In the genomic region with DNA sequence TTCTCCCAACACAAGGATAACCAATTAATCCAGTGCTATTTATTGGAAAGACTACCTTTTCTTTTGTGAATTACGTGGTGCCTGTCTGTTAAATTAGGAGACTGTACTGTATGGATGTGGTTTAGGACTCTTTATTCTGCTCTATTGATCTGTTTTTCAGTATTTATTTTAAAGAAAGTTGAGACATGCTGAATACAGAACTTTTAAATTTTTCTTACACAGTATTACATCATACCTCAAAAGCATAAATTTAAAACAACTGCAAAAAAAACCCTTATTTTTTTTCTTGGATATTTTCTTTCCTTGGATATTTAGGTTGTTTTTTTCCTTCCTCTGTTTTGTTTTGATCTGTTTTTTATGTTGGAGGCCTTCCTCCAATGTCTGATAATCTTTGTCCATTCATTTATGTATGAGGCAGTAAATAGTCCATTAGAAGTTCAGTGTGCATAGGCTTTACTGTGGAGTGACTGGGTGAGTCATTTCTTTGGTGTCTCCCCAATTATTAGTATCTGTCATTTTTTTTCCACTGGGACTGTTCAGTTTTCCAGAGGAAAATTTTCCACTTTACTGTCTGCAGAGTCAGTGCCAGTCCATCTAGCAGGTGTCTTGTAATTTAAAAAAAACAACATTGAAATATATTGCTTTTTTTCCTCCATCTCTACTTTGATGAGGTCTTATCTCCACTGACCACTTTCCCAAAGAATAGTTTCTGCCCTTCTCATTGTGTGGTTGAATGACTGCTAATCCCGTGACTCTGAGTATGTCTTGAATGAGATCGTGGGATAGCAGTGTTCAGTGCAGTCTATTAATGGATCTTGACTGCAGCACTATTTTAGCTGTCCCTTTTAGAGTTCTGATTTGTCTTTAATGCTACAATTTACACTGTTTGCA, we compare ENCODE assay signal across 1 cellular context.
TF ChIP-seq lines count a peak whose summit lies in the region.

No MANE protein-coding gene starts in this region.

TF ChIP-seq in K562, 482 proteins besides CTCF, POLR2A, EP300 and RAD21 (continues in another document):
- TF ChIP-seq ZC3H4 (CRISPR knock-in tag; IDR thresholded peaks at IDR 0.05; ENCODE audit: borderline replicate concordance) (no peak), ZNF586 (CRISPR knock-in tag; conservative IDR thresholded peaks at IDR 0.05) (no peak), ZSCAN32 (CRISPR knock-in tag; IDR thresholded peaks at IDR 0.05) (peak; percentile 75; the same call in 1 of the 2 replicates), SNRNP70 (optimal IDR thresholded peaks at IDR 0.05; ENCODE audit: low read depth, low read length) (no peak), CBX3 (IDR thresholded peaks at IDR 0.05; ENCODE audit: borderline replicate concordance in 1 of 2, low read length in 2 of 2) (no peak), RFX5 (IDR thresholded peaks at IDR 0.05; ENCODE audit: low read depth, low read length) (no peak), HMGN3 (IDR thresholded peaks at IDR 0.05; ENCODE audit: borderline replicate concordance, extremely low read depth, insufficient read length, low read depth, low read length) (no peak), MBD2 (IDR thresholded peaks at IDR 0.05; ENCODE audit: borderline replicate concordance, low read depth) (no peak), TAL1 (IDR thresholded peaks at IDR 0.05) (peak; percentile 51), ILF3 (IDR thresholded peaks at IDR 0.05; ENCODE audit: borderline replicate concordance) (no peak), ZNF232 (CRISPR knock-in tag; IDR thresholded peaks at IDR 0.05) (no peak), POLR3A (IDR thresholded peaks at IDR 0.05; ENCODE audit: borderline replicate concordance, extremely low read depth, insufficient read depth, insufficient read length) (no peak), CHD1 (IDR thresholded peaks at IDR 0.05; ENCODE audit: low read length) (no peak), CXXC5 (CRISPR knock-in tag; IDR thresholded peaks at IDR 0.05) (peak; percentile 26), CHCHD3 (CRISPR knock-in tag; IDR thresholded peaks at IDR 0.05) (no peak), ESRRA (IDR thresholded peaks at IDR 0.05; ENCODE audit: borderline replicate concordance, low read depth) (peak; percentile 72; the same call in 1 of the 2 replicates), XRCC3 (IDR thresholded peaks at IDR 0.05) (no peak), ZNF253 (CRISPR knock-in tag; conservative IDR thresholded peaks at IDR 0.05) (no peak), SREBF2 (CRISPR knock-in tag; IDR thresholded peaks at IDR 0.05) (no peak), TEAD4 (IDR thresholded peaks at IDR 0.05; ENCODE audit: low read length) (peak; percentile 71), TEAD4 (CRISPR knock-in tag; IDR thresholded peaks at IDR 0.05; ENCODE audit: borderline replicate concordance) (no peak), MIER1 (IDR thresholded peaks at IDR 0.05; ENCODE audit: low read depth) (no peak), CREB1 (IDR thresholded peaks at IDR 0.05) (no peak), CREB1 (CRISPR knock-in tag; IDR thresholded peaks at IDR 0.05) (0 out of 2 replicates have a peak, but pooled peaks have one; percentile 30)
- TF ChIP-seq, protein P1, sequence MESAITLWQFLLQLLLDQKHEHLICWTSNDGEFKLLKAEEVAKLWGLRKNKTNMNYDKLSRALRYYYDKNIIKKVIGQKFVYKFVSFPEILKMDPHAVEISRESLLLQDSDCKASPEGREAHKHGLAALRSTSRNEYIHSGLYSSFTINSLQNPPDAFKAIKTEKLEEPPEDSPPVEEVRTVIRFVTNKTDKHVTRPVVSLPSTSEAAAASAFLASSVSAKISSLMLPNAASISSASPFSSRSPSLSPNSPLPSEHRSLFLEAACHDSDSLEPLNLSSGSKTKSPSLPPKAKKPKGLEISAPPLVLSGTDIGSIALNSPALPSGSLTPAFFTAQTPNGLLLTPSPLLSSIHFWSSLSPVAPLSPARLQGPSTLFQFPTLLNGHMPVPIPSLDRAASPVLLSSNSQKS (CRISPR knock-in tag; IDR thresholded peaks at IDR 0.05), result no peak
- TF ChIP-seq, protein P2, sequence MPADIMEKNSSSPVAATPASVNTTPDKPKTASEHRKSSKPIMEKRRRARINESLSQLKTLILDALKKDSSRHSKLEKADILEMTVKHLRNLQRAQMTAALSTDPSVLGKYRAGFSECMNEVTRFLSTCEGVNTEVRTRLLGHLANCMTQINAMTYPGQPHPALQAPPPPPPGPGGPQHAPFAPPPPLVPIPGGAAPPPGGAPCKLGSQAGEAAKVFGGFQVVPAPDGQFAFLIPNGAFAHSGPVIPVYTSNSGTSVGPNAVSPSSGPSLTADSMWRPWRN (IDR thresholded peaks at IDR 0.05; ENCODE audit: low read depth), result peak; percentile 72
- TF ChIP-seq, protein P3, sequence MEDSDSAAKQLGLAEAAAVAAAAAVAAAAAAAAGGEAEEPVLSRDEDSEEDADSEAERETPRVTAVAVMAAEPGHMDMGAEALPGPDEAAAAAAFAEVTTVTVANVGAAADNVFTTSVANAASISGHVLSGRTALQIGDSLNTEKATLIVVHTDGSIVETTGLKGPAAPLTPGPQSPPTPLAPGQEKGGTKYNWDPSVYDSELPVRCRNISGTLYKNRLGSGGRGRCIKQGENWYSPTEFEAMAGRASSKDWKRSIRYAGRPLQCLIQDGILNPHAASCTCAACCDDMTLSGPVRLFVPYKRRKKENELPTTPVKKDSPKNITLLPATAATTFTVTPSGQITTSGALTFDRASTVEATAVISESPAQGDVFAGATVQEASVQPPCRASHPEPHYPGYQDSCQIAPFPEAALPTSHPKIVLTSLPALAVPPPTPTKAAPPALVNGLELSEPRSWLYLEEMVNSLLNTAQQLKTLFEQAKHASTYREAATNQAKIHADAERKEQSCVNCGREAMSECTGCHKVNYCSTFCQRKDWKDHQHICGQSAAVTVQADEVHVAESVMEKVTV (CRISPR knock-in tag; IDR thresholded peaks at IDR 0.05), result no peak
- TF ChIP-seq, protein P4, sequence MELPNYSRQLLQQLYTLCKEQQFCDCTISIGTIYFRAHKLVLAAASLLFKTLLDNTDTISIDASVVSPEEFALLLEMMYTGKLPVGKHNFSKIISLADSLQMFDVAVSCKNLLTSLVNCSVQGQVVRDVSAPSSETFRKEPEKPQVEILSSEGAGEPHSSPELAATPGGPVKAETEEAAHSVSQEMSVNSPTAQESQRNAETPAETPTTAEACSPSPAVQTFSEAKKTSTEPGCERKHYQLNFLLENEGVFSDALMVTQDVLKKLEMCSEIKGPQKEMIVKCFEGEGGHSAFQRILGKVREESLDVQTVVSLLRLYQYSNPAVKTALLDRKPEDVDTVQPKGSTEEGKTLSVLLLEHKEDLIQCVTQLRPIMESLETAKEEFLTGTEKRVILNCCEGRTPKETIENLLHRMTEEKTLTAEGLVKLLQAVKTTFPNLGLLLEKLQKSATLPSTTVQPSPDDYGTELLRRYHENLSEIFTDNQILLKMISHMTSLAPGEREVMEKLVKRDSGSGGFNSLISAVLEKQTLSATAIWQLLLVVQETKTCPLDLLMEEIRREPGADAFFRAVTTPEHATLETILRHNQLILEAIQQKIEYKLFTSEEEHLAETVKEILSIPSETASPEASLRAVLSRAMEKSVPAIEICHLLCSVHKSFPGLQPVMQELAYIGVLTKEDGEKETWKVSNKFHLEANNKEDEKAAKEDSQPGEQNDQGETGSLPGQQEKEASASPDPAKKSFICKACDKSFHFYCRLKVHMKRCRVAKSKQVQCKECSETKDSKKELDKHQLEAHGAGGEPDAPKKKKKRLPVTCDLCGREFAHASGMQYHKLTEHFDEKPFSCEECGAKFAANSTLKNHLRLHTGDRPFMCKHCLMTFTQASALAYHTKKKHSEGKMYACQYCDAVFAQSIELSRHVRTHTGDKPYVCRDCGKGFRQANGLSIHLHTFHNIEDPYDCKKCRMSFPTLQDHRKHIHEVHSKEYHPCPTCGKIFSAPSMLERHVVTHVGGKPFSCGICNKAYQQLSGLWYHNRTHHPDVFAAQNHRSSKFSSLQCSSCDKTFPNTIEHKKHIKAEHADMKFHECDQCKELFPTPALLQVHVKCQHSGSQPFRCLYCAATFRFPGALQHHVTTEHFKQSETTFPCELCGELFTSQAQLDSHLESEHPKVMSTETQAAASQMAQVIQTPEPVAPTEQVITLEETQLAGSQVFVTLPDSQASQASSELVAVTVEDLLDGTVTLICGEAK (IDR thresholded peaks at IDR 0.05), result no peak
- TF ChIP-seq, protein P4 (CRISPR knock-in tag; IDR thresholded peaks at IDR 0.05), result no peak
- TF ChIP-seq, protein P5, sequence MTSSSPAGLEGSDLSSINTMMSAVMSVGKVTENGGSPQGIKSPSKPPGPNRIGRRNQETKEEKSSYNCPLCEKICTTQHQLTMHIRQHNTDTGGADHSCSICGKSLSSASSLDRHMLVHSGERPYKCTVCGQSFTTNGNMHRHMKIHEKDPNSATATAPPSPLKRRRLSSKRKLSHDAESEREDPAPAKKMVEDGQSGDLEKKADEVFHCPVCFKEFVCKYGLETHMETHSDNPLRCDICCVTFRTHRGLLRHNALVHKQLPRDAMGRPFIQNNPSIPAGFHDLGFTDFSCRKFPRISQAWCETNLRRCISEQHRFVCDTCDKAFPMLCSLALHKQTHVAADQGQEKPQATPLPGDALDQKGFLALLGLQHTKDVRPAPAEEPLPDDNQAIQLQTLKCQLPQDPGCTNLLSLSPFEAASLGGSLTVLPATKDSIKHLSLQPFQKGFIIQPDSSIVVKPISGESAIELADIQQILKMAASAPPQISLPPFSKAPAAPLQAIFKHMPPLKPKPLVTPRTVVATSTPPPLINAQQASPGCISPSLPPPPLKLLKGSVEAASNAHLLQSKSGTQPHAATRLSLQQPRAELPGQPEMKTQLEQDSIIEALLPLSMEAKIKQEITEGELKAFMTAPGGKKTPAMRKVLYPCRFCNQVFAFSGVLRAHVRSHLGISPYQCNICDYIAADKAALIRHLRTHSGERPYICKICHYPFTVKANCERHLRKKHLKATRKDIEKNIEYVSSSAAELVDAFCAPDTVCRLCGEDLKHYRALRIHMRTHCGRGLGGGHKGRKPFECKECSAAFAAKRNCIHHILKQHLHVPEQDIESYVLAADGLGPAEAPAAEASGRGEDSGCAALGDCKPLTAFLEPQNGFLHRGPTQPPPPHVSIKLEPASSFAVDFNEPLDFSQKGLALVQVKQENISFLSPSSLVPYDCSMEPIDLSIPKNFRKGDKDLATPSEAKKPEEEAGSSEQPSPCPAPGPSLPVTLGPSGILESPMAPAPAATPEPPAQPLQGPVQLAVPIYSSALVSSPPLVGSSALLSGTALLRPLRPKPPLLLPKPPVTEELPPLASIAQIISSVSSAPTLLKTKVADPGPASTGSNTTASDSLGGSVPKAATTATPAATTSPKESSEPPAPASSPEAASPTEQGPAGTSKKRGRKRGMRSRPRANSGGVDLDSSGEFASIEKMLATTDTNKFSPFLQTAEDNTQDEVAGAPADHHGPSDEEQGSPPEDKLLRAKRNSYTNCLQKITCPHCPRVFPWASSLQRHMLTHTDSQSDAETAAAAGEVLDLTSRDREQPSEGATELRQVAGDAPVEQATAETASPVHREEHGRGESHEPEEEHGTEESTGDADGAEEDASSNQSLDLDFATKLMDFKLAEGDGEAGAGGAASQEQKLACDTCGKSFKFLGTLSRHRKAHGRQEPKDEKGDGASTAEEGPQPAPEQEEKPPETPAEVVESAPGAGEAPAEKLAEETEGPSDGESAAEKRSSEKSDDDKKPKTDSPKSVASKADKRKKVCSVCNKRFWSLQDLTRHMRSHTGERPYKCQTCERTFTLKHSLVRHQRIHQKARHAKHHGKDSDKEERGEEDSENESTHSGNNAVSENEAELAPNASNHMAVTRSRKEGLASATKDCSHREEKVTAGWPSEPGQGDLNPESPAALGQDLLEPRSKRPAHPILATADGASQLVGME (CRISPR knock-in tag; IDR thresholded peaks at IDR 0.05), result no peak
- TF ChIP-seq, protein P6, sequence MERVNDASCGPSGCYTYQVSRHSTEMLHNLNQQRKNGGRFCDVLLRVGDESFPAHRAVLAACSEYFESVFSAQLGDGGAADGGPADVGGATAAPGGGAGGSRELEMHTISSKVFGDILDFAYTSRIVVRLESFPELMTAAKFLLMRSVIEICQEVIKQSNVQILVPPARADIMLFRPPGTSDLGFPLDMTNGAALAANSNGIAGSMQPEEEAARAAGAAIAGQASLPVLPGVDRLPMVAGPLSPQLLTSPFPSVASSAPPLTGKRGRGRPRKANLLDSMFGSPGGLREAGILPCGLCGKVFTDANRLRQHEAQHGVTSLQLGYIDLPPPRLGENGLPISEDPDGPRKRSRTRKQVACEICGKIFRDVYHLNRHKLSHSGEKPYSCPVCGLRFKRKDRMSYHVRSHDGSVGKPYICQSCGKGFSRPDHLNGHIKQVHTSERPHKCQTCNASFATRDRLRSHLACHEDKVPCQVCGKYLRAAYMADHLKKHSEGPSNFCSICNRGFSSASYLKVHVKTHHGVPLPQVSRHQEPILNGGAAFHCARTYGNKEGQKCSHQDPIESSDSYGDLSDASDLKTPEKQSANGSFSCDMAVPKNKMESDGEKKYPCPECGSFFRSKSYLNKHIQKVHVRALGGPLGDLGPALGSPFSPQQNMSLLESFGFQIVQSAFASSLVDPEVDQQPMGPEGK (CRISPR knock-in tag; IDR thresholded peaks at IDR 0.05; ENCODE audit: borderline replicate concordance), result no peak
- TF ChIP-seq, protein P7, sequence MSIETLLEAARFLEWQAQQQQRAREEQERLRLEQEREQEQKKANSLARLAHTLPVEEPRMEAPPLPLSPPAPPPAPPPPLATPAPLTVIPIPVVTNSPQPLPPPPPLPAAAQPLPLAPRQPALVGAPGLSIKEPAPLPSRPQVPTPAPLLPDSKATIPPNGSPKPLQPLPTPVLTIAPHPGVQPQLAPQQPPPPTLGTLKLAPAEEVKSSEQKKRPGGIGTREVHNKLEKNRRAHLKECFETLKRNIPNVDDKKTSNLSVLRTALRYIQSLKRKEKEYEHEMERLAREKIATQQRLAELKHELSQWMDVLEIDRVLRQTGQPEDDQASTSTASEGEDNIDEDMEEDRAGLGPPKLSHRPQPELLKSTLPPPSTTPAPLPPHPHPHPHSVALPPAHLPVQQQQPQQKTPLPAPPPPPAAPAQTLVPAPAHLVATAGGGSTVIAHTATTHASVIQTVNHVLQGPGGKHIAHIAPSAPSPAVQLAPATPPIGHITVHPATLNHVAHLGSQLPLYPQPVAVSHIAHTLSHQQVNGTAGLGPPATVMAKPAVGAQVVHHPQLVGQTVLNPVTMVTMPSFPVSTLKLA (conservative IDR thresholded peaks at IDR 0.05), result no peak
